ENCODE assay signal across 10 cellular contexts in genomic region chr22:50548046-50548912, GRCh38. TPM values are rescaled to one million over a fixed set of nuclear protein-coding genes. Genes with fewer than 3 reads are reported as not detected.
DNase-seq lines count a peak whose midpoint lies in the region; ATAC-seq lines count a peak whose summit lies in the region.
"Had no signal": no experiment of that assay in that cellular context is flagged by ENCODE, and none has a peak within 500 bp of the region (broad histone marks: within the 10 kb centered on the region; RNA-seq: fewer than 3 reads in every experiment).

No MANE protein-coding gene starts in this region.

- intact Hi-C loops in left colon (cut with DNase I, micrococcal nuclease): no loop called here

- H3K4me1 ChIP-seq in thymus (ENCODE audit: control insufficient read depth, insufficient read depth, low read length): peaks cover 8% of the 10 kb centered on the region

- H3K36me3 Mint-ChIP-seq in activated T-cell treated with anti-CD3 and anti-CD28 coated beads, Interleukin-2, amount 50 U/mL, for 4 hours (ENCODE audit: insufficient read depth): no peaks in the 10 kb centered on the region

- no peaks in the 10 kb centered on the region for H3K9me3 Mint-ChIP-seq in activated T-cell treated with anti-CD3 and anti-CD28 coated beads, Interleukin-2, amount 50 U/mL, for 4 hours

- 11% methylated on average over 56 of the region's 56 CpGs for WGBS in thymus

- no peaks in the 10 kb centered on the region for H3K36me3 ChIP-seq in thymus (ENCODE audit: control insufficient read depth, insufficient read depth)

- peak; percentile 61 to 67 for ATAC-seq in activated T-cell treated with anti-CD3 and anti-CD28 coated beads, Interleukin-2, amount 50 U/mL, for 4 hours
- ATAC-seq in left colon (peak; percentile 9), GM19351 (IDR thresholded peaks at IDR 0.05; ENCODE audit: unreplicated experiment) (no peak), HG02610 (IDR thresholded peaks at IDR 0.05; ENCODE audit: unreplicated experiment) (no peak)

- H3K27me3 ChIP-seq in thymus (ENCODE audit: control insufficient read depth, insufficient read depth): peaks cover 14% of the 10 kb centered on the region

- DNase-seq in DMS53 (lab: John Stamatoyannopoulos, UW): peak; percentile 44
- DNase-seq in DMS53 treated with DMSO at 0.1 percent for 48 hours (lab: John Stamatoyannopoulos, UW; ENCODE audit: unreplicated experiment): no peak
- peak; percentile 50 for DNase-seq in activated T-cell treated with anti-CD3 and anti-CD28 coated beads, Interleukin-2, amount 50 U/mL, for 4 hours
- DNase-seq in left colon: peak in 1 of 2 donors; percentile 58
- DNase-seq in OCI-M2 (lab: John Stamatoyannopoulos, UW; ENCODE audit: unreplicated experiment): no peak

- peak overlapping the region; percentile 55 for H3K4me3 ChIP-seq in thymus (ENCODE audit: low read length)

- no peaks in the 10 kb centered on the region for H3K27me3 Mint-ChIP-seq in activated T-cell treated with anti-CD3 and anti-CD28 coated beads, Interleukin-2, amount 50 U/mL, for 4 hours (ENCODE audit: low read depth)

- H3K9me3 ChIP-seq in thymus (ENCODE audit: control insufficient read depth): no peaks in the 10 kb centered on the region

- peak overlapping the region; percentile 70 for H3K4me3 Mint-ChIP-seq in activated T-cell treated with anti-CD3 and anti-CD28 coated beads, Interleukin-2, amount 50 U/mL, for 4 hours

- peak overlapping the region; percentile 74 for H3K27ac ChIP-seq in thymus (ENCODE audit: low read depth)
- H3K27ac ChIP-seq: 22Rv1 had no signal

- H3K4me1 Mint-ChIP-seq in activated T-cell treated with anti-CD3 and anti-CD28 coated beads, Interleukin-2, amount 50 U/mL, for 4 hours (ENCODE audit: low read depth): peaks cover 43% of the 10 kb centered on the region

RNA-seq across cellular contexts. Expression of gene KLHDC7B, which starts 2.6 kb away (rescaled TPM):
- 1 to 10 TPM; 5.4 to 7.4 (median 6.4) TPM for total RNA-seq in activated T-cell treated with anti-CD3 and anti-CD28 coated beads, Interleukin-2, amount 50 U/mL, for 4 hours
- under 1 TPM in 1 of 2 donors, not detected in 1; 0.17 TPM for total RNA-seq in left colon
- polyA plus RNA-seq in thymus: 23.4 TPM
- total RNA-seq: glomerular endothelial cell had no signal

RNA-seq across cellular contexts. Expression of gene SYCE3, which starts 14.4 kb away (rescaled TPM):
- total RNA-seq in activated T-cell treated with anti-CD3 and anti-CD28 coated beads, Interleukin-2, amount 50 U/mL, for 4 hours: not detected
- total RNA-seq in left colon: under 1 TPM in 1 of 2 donors, not detected in 1; 0.67 TPM
- 1.1 TPM for polyA plus RNA-seq in thymus

RNA-seq across cellular contexts. Expression of gene TYMP, which starts 18.5 kb away (rescaled TPM):
- 100 to 1,000 TPM in 1 of 3 donors, 10 to 100 TPM in 2; 64.4 to 103 (median 66.1) TPM for total RNA-seq in activated T-cell treated with anti-CD3 and anti-CD28 coated beads, Interleukin-2, amount 50 U/mL, for 4 hours
- 10 to 100 TPM; 32.0 to 33.0 TPM for total RNA-seq in left colon
- 156 TPM for polyA plus RNA-seq in thymus

RNA-seq across cellular contexts. Expression of gene SCO2, which starts 22.9 kb away (rescaled TPM):
- 10 to 100 TPM; 12.7 to 14.4 (median 14.2) TPM for total RNA-seq in activated T-cell treated with anti-CD3 and anti-CD28 coated beads, Interleukin-2, amount 50 U/mL, for 4 hours
- 1 to 10 TPM; 5.5 to 5.7 TPM for total RNA-seq in left colon
- 9.8 TPM for polyA plus RNA-seq in thymus

RNA-seq across cellular contexts. Expression of gene CPT1B, which starts 29.9 kb away (rescaled TPM):
- 10 to 100 TPM; 30.0 to 38.3 (median 32.7) TPM for total RNA-seq in activated T-cell treated with anti-CD3 and anti-CD28 coated beads, Interleukin-2, amount 50 U/mL, for 4 hours
- 10 to 100 TPM; 22.6 to 26.6 TPM for total RNA-seq in left colon
- 74.1 TPM for polyA plus RNA-seq in thymus

Comparison
In these comparisons a context has a peak if more than half of its experiments do, and no peak if none do; other contexts are left out.
1. DNase-seq: peak in DMS53 (single experiment) and activated T-cell treated with anti-CD3 and anti-CD28 coated beads, Interleukin-2, amount 50 U/mL, for 4 hours (single experiment); none in DMS53 treated with DMSO at 0.1 percent for 48 hours (single experiment) and OCI-M2 (single experiment).
2. ATAC-seq: peak in activated T-cell treated with anti-CD3 and anti-CD28 coated beads, Interleukin-2, amount 50 U/mL, for 4 hours (2 of 2) and left colon (single experiment); none in GM19351 (single experiment) and HG02610 (single experiment).
3. RNA of gene KLHDC7B, which starts 2.6 kb away (total RNA-seq): 5.4 to 7.4 TPM in activated T-cell treated with anti-CD3 and anti-CD28 coated beads, Interleukin-2, amount 50 U/mL, for 4 hours; 0.17 TPM in left colon; every median in the first group is over 4 times any median in the second.